In the genomic region with DNA sequence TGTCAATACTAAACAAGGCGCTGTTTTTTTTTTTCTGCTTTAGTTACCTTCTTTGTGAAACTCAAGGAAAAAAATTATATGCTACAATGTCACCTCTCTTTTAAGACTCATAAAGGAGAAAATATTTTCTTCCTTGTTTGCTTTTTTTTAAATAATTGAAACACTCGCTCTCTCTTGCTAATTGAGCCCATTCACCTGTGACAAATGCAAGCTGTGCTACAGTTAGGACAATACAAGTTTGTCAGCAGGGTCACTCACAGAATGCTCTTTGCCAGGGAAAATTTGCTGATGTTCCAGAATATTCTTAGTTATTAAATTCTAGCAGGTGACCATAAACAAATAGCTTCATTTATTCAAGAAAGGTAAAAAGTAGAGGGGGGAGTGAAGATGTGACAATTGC, we compare ENCODE assay signal across 29 cellular contexts.
"Had no signal": no experiment of that assay in that cellular context is flagged by ENCODE, and none has a peak within 500 bp of the region (broad histone marks: within the 10 kb centered on the region; RNA-seq: fewer than 3 reads in every experiment).

No MANE protein-coding gene starts in this region.

- H3K36me3 Mint-ChIP-seq: immature natural killer cell; stimulated activated memory B cell treated with anti-CD40 and anti-IgM and Interleukin-4, amounts not matched to agents 10 μg/mL and 1 μg/mL and 100 μg/mL, for 72 hours; type B pancreatic cell had no signal

- H3K4me2 ChIP-seq: smooth muscle cell had no signal

- H3K9me3 ChIP-seq: lower lobe of right lung, neutrophil, ovary, right atrium auricular region, right lobe of liver, tibial nerve, uterus had no signal

- H3K27me3 Mint-ChIP-seq: progenitor cell of endocrine pancreas; stimulated activated memory B cell treated with anti-CD40 and anti-IgM and Interleukin-4, amounts not matched to agents 10 μg/mL and 1 μg/mL and 100 μg/mL, for 72 hours; type B pancreatic cell had no signal

- H3K36me3 ChIP-seq: left lung, lower lobe of right lung, neutrophil, ovary, right atrium auricular region, right lobe of liver, tibial nerve, uterus had no signal

- H3K4me1 ChIP-seq: left lung, lower lobe of right lung, right atrium auricular region, right lobe of liver, tibial nerve, uterus had no signal

- H3K4me1 Mint-ChIP-seq: immature natural killer cell; naive thymus-derived CD8-positive, alpha-beta T cell; nephron; neural crest cell; stimulated activated memory B cell treated with anti-CD40 and anti-IgM and Interleukin-4, amounts not matched to agents 10 μg/mL and 1 μg/mL and 100 μg/mL, for 72 hours; stimulated activated naive CD8-positive, alpha-beta T cell treated with anti-CD3 and anti-CD28 coated beads, Interleukin-15, amount 100 ng/mL, for 72 hours had no signal

- H3K27ac ChIP-seq: left lung, lower lobe of right lung, neutrophil, ovary, right atrium auricular region, right lobe of liver, tibial nerve, uterus had no signal

- H3K27me3 ChIP-seq: left lung, neutrophil, ovary, right atrium auricular region, right lobe of liver, tibial nerve, uterus had no signal

- H3K4me3 ChIP-seq: left lung, lower lobe of right lung, ovary, right atrium auricular region, right lobe of liver, smooth muscle cell, tibial nerve, uterus had no signal

- H3K4me3 Mint-ChIP-seq: immature natural killer cell; naive thymus-derived CD8-positive, alpha-beta T cell; nephron; neural crest cell; stimulated activated memory B cell treated with anti-CD40 and anti-IgM and Interleukin-4, amounts not matched to agents 10 μg/mL and 1 μg/mL and 100 μg/mL, for 72 hours; stimulated activated naive CD8-positive, alpha-beta T cell treated with anti-CD3 and anti-CD28 coated beads, Interleukin-15, amount 100 ng/mL, for 72 hours; type B pancreatic cell had no signal

- DNase-seq: hypothalamus; immature natural killer cell; kidney; left colon; left lung; lower lobe of right lung; mammary epithelial cell; mesenchymal stem cell; naive thymus-derived CD8-positive, alpha-beta T cell; occipital lobe; ovary; right lobe of liver; stimulated activated CD4-positive, alpha-beta T cell treated with anti-CD3 and anti-CD28 coated beads, Interleukin-1b, Interleukin-23, amount 100 ng/mL, for 48 hours; stimulated activated CD4-positive, alpha-beta T cell treated with anti-CD3 and anti-CD28 coated beads, Interleukin-2, amount 100 ng/mL, for 48 hours; stimulated activated CD4-positive, alpha-beta T cell treated with anti-CD3 and anti-CD28 coated beads, Interleukin-4, amount 100 ng/mL, for 4 hours; stimulated activated CD8-positive, alpha-beta memory T cell treated with anti-CD3 and anti-CD28 coated beads, Interleukin-4, amount 100 ng/mL, for 48 hours; stimulated activated naive CD4-positive, alpha-beta T cell treated with Interleukin-2 at 50 U/mL for 16 hours; stimulated activated naive CD8-positive, alpha-beta T cell treated with anti-CD3 and anti-CD28 coated beads, Interleukin-15, amount 100 ng/mL, for 72 hours; substantia nigra; uterus had no signal

- H3K27ac Mint-ChIP-seq: immature natural killer cell; naive thymus-derived CD8-positive, alpha-beta T cell; nephron; progenitor cell of endocrine pancreas; stimulated activated memory B cell treated with anti-CD40 and anti-IgM and Interleukin-4, amounts not matched to agents 10 μg/mL and 1 μg/mL and 100 μg/mL, for 72 hours; stimulated activated naive CD8-positive, alpha-beta T cell treated with anti-CD3 and anti-CD28 coated beads, Interleukin-15, amount 100 ng/mL, for 72 hours; type B pancreatic cell had no signal

- ATAC-seq: left colon; left lung; lower lobe of right lung; naive thymus-derived CD8-positive, alpha-beta T cell; right lobe of liver; stimulated activated memory B cell treated with anti-CD40 and anti-IgM and Interleukin-4, amounts not matched to agents 10 μg/mL and 1 μg/mL and 100 μg/mL, for 72 hours; stimulated activated naive CD8-positive, alpha-beta T cell treated with anti-CD3 and anti-CD28 coated beads, Interleukin-15, amount 100 ng/mL, for 72 hours had no signal
